Comparison of ENCODE assay signal across 1 cellular context in genomic region chr3:38029400-38030125, GRCh38.
A peak's percentile ranks its signal among the peaks of the same experiment; 100 is the strongest.
TF ChIP-seq lines count a peak whose summit lies in the region.

Gene PLCD1, minus strand, starts transcription at chr3:38029642. Its CDS starts 103 bp downstream, at chr3:38029539.

TF ChIP-seq in HepG2, 621 proteins besides CTCF, POLR2A, EP300 and RAD21 (continued from another document and continues in another):
- TF ChIP-seq ZBTB40 (IDR thresholded peaks at IDR 0.05) = no peak
- TF ChIP-seq ZBTB40 (CRISPR knock-in tag; IDR thresholded peaks at IDR 0.05) = no peak
- no peak for TF ChIP-seq ZNF674 (CRISPR knock-in tag; IDR thresholded peaks at IDR 0.05; ENCODE audit: low read depth)
- TF ChIP-seq ZNF83 (CRISPR knock-in tag; IDR thresholded peaks at IDR 0.05; ENCODE audit: borderline replicate concordance) = no peak
- TF ChIP-seq ZNF570 (CRISPR knock-in tag; IDR thresholded peaks at IDR 0.05; ENCODE audit: borderline replicate concordance) = no peak
- no peak for TF ChIP-seq ATF6 (CRISPR knock-in tag; conservative IDR thresholded peaks at IDR 0.05)
- no peak for TF ChIP-seq RXRB (CRISPR knock-in tag; IDR thresholded peaks at IDR 0.05; ENCODE audit: borderline replicate concordance)
- no peak for TF ChIP-seq ZSCAN12 (CRISPR knock-in tag; IDR thresholded peaks at IDR 0.05)
- no peak for TF ChIP-seq FOXC1 (CRISPR knock-in tag; IDR thresholded peaks at IDR 0.05; ENCODE audit: borderline replicate concordance)
- TF ChIP-seq, protein P1, sequence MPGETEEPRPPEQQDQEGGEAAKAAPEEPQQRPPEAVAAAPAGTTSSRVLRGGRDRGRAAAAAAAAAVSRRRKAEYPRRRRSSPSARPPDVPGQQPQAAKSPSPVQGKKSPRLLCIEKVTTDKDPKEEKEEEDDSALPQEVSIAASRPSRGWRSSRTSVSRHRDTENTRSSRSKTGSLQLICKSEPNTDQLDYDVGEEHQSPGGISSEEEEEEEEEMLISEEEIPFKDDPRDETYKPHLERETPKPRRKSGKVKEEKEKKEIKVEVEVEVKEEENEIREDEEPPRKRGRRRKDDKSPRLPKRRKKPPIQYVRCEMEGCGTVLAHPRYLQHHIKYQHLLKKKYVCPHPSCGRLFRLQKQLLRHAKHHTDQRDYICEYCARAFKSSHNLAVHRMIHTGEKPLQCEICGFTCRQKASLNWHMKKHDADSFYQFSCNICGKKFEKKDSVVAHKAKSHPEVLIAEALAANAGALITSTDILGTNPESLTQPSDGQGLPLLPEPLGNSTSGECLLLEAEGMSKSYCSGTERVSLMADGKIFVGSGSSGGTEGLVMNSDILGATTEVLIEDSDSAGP (CRISPR knock-in tag; IDR thresholded peaks at IDR 0.05; ENCODE audit: borderline replicate concordance) = no peak
- TF ChIP-seq ZMYM2 (CRISPR knock-in tag; IDR thresholded peaks at IDR 0.05) = no peak
- TF ChIP-seq, protein P2, sequence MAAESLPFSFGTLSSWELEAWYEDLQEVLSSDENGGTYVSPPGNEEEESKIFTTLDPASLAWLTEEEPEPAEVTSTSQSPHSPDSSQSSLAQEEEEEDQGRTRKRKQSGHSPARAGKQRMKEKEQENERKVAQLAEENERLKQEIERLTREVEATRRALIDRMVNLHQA (CRISPR knock-in tag; IDR thresholded peaks at IDR 0.05) = no peak
- TF ChIP-seq ZC3H13 (CRISPR knock-in tag; IDR thresholded peaks at IDR 0.05) = 0 out of 2 replicates have a peak, but pooled peaks have one; percentile 44
- no peak for TF ChIP-seq HOXA7 (CRISPR knock-in tag; IDR thresholded peaks at IDR 0.05)
- no peak for TF ChIP-seq PPARG (CRISPR knock-in tag; conservative IDR thresholded peaks at IDR 0.05)
- TF ChIP-seq ARID4A (CRISPR knock-in tag; IDR thresholded peaks at IDR 0.05; ENCODE audit: borderline replicate concordance) = peak; percentile 16; the same call in 1 of the 2 replicates
- no peak for TF ChIP-seq ZNF207 (IDR thresholded peaks at IDR 0.05; ENCODE audit: borderline replicate concordance)
- TF ChIP-seq PBX2 (CRISPR knock-in tag; IDR thresholded peaks at IDR 0.05) = no peak
- no peak for TF ChIP-seq FOXJ3 (CRISPR knock-in tag; IDR thresholded peaks at IDR 0.05; ENCODE audit: borderline replicate concordance)
- no peak; the same call in 1 of the 2 replicates for TF ChIP-seq WIZ (CRISPR knock-in tag; IDR thresholded peaks at IDR 0.05)
- TF ChIP-seq, protein P3, sequence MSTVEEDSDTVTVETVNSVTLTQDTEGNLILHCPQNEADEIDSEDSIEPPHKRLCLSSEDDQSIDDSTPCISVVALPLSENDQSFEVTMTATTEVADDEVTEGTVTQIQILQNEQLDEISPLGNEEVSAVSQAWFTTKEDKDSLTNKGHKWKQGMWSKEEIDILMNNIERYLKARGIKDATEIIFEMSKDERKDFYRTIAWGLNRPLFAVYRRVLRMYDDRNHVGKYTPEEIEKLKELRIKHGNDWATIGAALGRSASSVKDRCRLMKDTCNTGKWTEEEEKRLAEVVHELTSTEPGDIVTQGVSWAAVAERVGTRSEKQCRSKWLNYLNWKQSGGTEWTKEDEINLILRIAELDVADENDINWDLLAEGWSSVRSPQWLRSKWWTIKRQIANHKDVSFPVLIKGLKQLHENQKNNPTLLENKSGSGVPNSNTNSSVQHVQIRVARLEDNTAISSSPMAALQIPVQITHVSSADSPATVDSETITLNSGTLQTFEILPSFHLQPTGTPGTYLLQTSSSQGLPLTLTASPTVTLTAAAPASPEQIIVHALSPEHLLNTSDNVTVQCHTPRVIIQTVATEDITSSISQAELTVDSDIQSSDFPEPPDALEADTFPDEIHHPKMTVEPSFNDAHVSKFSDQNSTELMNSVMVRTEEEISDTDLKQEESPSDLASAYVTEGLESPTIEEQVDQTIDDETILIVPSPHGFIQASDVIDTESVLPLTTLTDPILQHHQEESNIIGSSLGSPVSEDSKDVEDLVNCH (CRISPR knock-in tag; IDR thresholded peaks at IDR 0.05) = no peak
- TF ChIP-seq CSRNP1 (CRISPR knock-in tag; IDR thresholded peaks at IDR 0.05) = no peak
- TF ChIP-seq ZBTB21 (CRISPR knock-in tag; IDR thresholded peaks at IDR 0.05) = no peak
- no peak for TF ChIP-seq HINFP (CRISPR knock-in tag; IDR thresholded peaks at IDR 0.05; ENCODE audit: low read depth)
- no peak for TF ChIP-seq NCOA1 (CRISPR knock-in tag; IDR thresholded peaks at IDR 0.05)
- peak; percentile 42; the same call in 1 of the 2 replicates for TF ChIP-seq ZNF121 (CRISPR knock-in tag; IDR thresholded peaks at IDR 0.05)
- no peak for TF ChIP-seq DNMT3B (CRISPR knock-in tag; conservative IDR thresholded peaks at IDR 0.05)
- TF ChIP-seq, protein P4, sequence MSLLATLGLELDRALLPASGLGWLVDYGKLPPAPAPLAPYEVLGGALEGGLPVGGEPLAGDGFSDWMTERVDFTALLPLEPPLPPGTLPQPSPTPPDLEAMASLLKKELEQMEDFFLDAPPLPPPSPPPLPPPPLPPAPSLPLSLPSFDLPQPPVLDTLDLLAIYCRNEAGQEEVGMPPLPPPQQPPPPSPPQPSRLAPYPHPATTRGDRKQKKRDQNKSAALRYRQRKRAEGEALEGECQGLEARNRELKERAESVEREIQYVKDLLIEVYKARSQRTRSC (CRISPR knock-in tag; IDR thresholded peaks at IDR 0.05; ENCODE audit: low read depth) = no peak
